ENCODE assay signal across 17 cellular contexts in the genomic region with DNA sequence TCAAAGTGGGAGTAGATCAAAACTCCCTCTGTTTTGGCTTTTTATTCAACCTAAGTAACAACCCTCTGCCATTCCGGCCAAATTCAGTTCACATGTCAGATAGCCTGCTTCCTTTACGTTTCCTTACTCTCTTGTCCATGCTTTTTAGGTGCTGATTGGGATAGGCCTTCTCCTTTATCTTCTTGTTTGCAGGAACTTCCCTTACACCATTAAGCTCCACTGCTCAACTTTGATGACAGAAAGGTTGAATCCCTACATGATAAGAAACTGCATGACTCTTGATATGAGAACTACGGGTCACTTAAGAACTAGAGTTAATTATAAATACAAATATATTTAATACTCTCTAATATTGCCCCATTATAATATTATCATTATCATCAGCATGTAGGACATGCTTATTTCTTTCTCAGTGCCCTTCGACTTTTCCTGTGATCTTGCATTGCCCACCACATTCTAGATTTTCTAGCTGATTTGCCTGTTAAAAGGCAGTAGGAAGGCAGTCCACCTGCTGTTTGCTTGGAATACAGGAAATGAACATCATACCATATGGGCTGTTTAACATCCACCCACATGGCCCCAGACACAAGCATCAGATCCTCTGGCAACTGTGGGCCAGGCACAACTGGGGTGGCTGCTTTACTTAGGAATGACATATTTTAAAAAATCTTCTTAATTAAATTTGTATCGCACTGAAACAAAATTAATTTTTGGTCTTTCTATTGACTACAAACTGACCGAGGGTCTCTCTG. TPM values are rescaled to one million over a fixed set of nuclear protein-coding genes. Genes with fewer than 3 reads are reported as not detected.
DNase-seq lines count a peak whose midpoint lies in the region; ATAC-seq and TF ChIP-seq lines count a peak whose summit lies in the region.
"Had no signal": no experiment of that assay in that cellular context is flagged by ENCODE, and none has a peak within 500 bp of the region (broad histone marks: within the 10 kb centered on the region; RNA-seq: fewer than 3 reads in every experiment).

No MANE protein-coding gene starts in this region.

- TF ChIP-seq POLR2A in esophagus squamous epithelium (IDR thresholded peaks at IDR 0.05): no peak

- H3K79me2 ChIP-seq in SK-N-SH (ENCODE audit: insufficient read depth): no peaks in the 10 kb centered on the region

- no peak for TF ChIP-seq RAD21 in SK-N-SH (IDR thresholded peaks at IDR 0.05; ENCODE audit: low read length)

- H3K9ac ChIP-seq in SK-N-SH: no peak overlapping the region
- H3K9ac ChIP-seq: neural progenitor cell had no signal

- peak overlapping the region in 1 of 2 experiments; percentile 7; a peak in 1 of 4 replicates for H3K27ac ChIP-seq in SK-N-SH (ENCODE audit: low read depth in 2 of 2, low read length in 1 of 2)
- peak overlapping the region; percentile 47; the same call in 1 of the 2 replicates for H3K27ac ChIP-seq in RWPE1
- H3K27ac ChIP-seq in esophagus squamous epithelium: peak overlapping the region; percentile 9 to 59 (median 52)
- H3K27ac ChIP-seq: neural progenitor cell had no signal

- intact Hi-C loops in esophagus squamous epithelium (cut with DNase I): no loop called here

- POLR2A ChIA-PET in SK-N-SH (lab: Yijun Ruan, JAX): no interaction called here
- POLR2A ChIA-PET in RWPE1 (lab: Yijun Ruan, JAX; ENCODE audit: low non-redundant PET): no interaction called here

- no peaks in the 10 kb centered on the region for H3K9me3 ChIP-seq in SK-N-SH
- no peaks in the 10 kb centered on the region for H3K9me3 ChIP-seq in esophagus squamous epithelium

- CTCF ChIA-PET in SK-N-SH (lab: Yijun Ruan, JAX): interaction anchor here (1.6 kb wide), 1 partner anchor 15 kb away, joined by 3 read pairs; no protein-coding TSS in a partner anchor
- CTCF ChIA-PET in RWPE1 (lab: Yijun Ruan, JAX): interaction anchor here (0.6 kb wide), 1 partner anchor 121 kb away, joined by 6 read pairs; no protein-coding TSS in a partner anchor

- H3K27me3 ChIP-seq in SK-N-SH (ENCODE audit: insufficient read depth) (no peaks in the 10 kb centered on the region), esophagus squamous epithelium (no peaks in the 10 kb centered on the region)
- H3K27me3 ChIP-seq: neural progenitor cell had no signal

- TF ChIP-seq CTCF in SK-N-SH (IDR thresholded peaks at IDR 0.05) (no peak), RWPE1 (conservative IDR thresholded peaks at IDR 0.05; ENCODE audit: low read depth) (no peak), esophagus squamous epithelium (IDR thresholded peaks at IDR 0.05) (no peak)

- H4K20me1 ChIP-seq in SK-N-SH (ENCODE audit: insufficient read depth): no peaks in the 10 kb centered on the region

- WGBS in SK-N-SH (ENCODE audit: low lambda C conversion rate): 71% methylated on average over 6 of the region's 6 CpGs
- WGBS in esophagus squamous epithelium, 2 donors: 78 to 85% methylated on average over 6 of the region's 6 CpGs

- TF ChIP-seq EP300 in SK-N-SH (IDR thresholded peaks at IDR 0.05; ENCODE audit: borderline replicate concordance in 1 of 2, low read depth in 1 of 2, low read length in 1 of 2): no peak

- DNase-seq in SK-N-SH (peak; percentile 42), RWPE1 (ENCODE audit: low spot score) (no peak), esophagus squamous epithelium (lab: John Stamatoyannopoulos, UW) (no peak), COR-L47 (lab: John Stamatoyannopoulos, UW) (no peak), occipital lobe (lab: John Stamatoyannopoulos, UW) (no peak), mesenteric fat pad (ENCODE audit: low spot score) (no peak)
- DNase-seq in activated CD8-positive, alpha-beta memory T cell treated with anti-CD3 and anti-CD28 coated beads for 24 hours: no peak
- DNase-seq: activated CD4-positive, alpha-beta memory T cell treated with anti-CD3 and anti-CD28 coated beads for 36 hours; activated T-cell treated with anti-CD3 and anti-CD28 coated beads, Interleukin-2, amount 50 U/mL, for 24 hours; CD4-positive, alpha-beta T cell; EL; H7; midbrain; NCI-H82; RPMI8226 had no signal

- no peak overlapping the region for H3K4me3 ChIP-seq in SK-N-SH (ENCODE audit: low read depth in 2 of 2, low read length in 1 of 2)
- H3K4me3 ChIP-seq in esophagus squamous epithelium: no peak overlapping the region
- H3K4me3 ChIP-seq: neural progenitor cell had no signal

- H3K4me2 ChIP-seq in SK-N-SH: no peak overlapping the region
- H3K4me2 ChIP-seq: neural progenitor cell had no signal

- H2AFZ ChIP-seq in SK-N-SH (ENCODE audit: low read depth): no peak overlapping the region
- H2AFZ ChIP-seq: neural progenitor cell had no signal

- no peaks in the 10 kb centered on the region for H3K36me3 ChIP-seq in SK-N-SH (replicated peaks in 1 of 2; ENCODE audit: control insufficient read depth in 1 of 2, insufficient read depth in 2 of 2, low read length in 1 of 2)
- no peaks in the 10 kb centered on the region for H3K36me3 ChIP-seq in esophagus squamous epithelium
- H3K36me3 ChIP-seq: neural progenitor cell had no signal

- H3K9me2 ChIP-seq in SK-N-SH: no peaks in the 10 kb centered on the region

- ATAC-seq in SK-N-SH treated with all-trans-retinoic acid at 6 μM for 48 hours: no peak

- no peaks in the 10 kb centered on the region for H3F3A ChIP-seq in SK-N-SH (replicated peaks; ENCODE audit: insufficient read depth)

- peaks cover 0 to 4% of the 10 kb centered on the region in 2 experiments; a peak in 1 of 4 replicates for H3K4me1 ChIP-seq in SK-N-SH (ENCODE audit: control insufficient read depth in 1 of 2, insufficient read depth in 2 of 2, low read depth in 1 of 2, low read length in 1 of 2)
- peaks cover 12 to 62% (median 13%) of the 10 kb centered on the region in 3 donors for H3K4me1 ChIP-seq in esophagus squamous epithelium
- H3K4me1 ChIP-seq: neural progenitor cell had no signal

TF ChIP-seq in SK-N-SH, 30 proteins besides CTCF, POLR2A, EP300 and RAD21:
- 0 out of 2 replicates have a peak, but pooled peaks have one; percentile 15 for TF ChIP-seq GATA2 (CRISPR knock-in tag; IDR thresholded peaks at IDR 0.05)
- no peak for TF ChIP-seq IRF3 (IDR thresholded peaks at IDR 0.05; ENCODE audit: low read depth, low read length)
TF ChIP-seq in SK-N-SH: peak in this region for 1.

TF ChIP-seq in SK-N-SH treated with all-trans-retinoic acid at 6 μM for 48 hours, 23 proteins besides CTCF, POLR2A, EP300 and RAD21 (continues in another document):
- TF ChIP-seq TCF4 (CRISPR knock-in tag; IDR thresholded peaks at IDR 0.05; ENCODE audit: borderline replicate concordance) (no peak), ZNF70 (CRISPR knock-in tag; IDR thresholded peaks at IDR 0.05) (no peak), ZNF8 (CRISPR knock-in tag; IDR thresholded peaks at IDR 0.05) (no peak), CSRNP3 (CRISPR knock-in tag; IDR thresholded peaks at IDR 0.05) (no peak), ZC3H10 (CRISPR knock-in tag; IDR thresholded peaks at IDR 0.05) (no peak), TOX (CRISPR knock-in tag; IDR thresholded peaks at IDR 0.05; ENCODE audit: borderline replicate concordance) (no peak), ZFP30 (CRISPR knock-in tag; IDR thresholded peaks at IDR 0.05) (no peak), ARNTL (CRISPR knock-in tag; IDR thresholded peaks at IDR 0.05; ENCODE audit: borderline replicate concordance, low read depth) (no peak), RARB (CRISPR knock-in tag; IDR thresholded peaks at IDR 0.05) (no peak), GLIS3 (CRISPR knock-in tag; IDR thresholded peaks at IDR 0.05) (no peak), OSR1 (CRISPR knock-in tag; IDR thresholded peaks at IDR 0.05) (no peak), ZNF565 (CRISPR knock-in tag; conservative IDR thresholded peaks at IDR 0.05; ENCODE audit: low read depth) (no peak), POU6F1 (CRISPR knock-in tag; IDR thresholded peaks at IDR 0.05; ENCODE audit: borderline replicate concordance, low read depth) (no peak), ISL1 (CRISPR knock-in tag; IDR thresholded peaks at IDR 0.05) (no peak), SNAI2 (CRISPR knock-in tag; IDR thresholded peaks at IDR 0.05) (no peak), ZFP3 (CRISPR knock-in tag; IDR thresholded peaks at IDR 0.05) (no peak)

RNA-seq across cellular contexts. Expression of gene CCDC6, which starts 59.7 kb away (rescaled TPM):
- 10.8 and 12.7 TPM in 2 replicates for polyA plus RNA-seq in SK-N-SH (2012; rRNA removed)
- 13.4 and 14.1 TPM in 2 replicates for polyA plus RNA-seq in SK-N-SH (2012; cell fraction: cytosol; rRNA removed)
- polyA plus RNA-seq in SK-N-SH (2012; cell fraction: nucleus; rRNA removed): 4.9 and 9.8 TPM in 2 replicates
- total RNA-seq in esophagus squamous epithelium (10 to 100 TPM; 52.5 to 65.8 (median 57.7) TPM), occipital lobe (32.3 TPM), mesenteric fat pad (31.2 TPM)
